Comparison of ENCODE assay signal across 17 cellular contexts in the genomic region with DNA sequence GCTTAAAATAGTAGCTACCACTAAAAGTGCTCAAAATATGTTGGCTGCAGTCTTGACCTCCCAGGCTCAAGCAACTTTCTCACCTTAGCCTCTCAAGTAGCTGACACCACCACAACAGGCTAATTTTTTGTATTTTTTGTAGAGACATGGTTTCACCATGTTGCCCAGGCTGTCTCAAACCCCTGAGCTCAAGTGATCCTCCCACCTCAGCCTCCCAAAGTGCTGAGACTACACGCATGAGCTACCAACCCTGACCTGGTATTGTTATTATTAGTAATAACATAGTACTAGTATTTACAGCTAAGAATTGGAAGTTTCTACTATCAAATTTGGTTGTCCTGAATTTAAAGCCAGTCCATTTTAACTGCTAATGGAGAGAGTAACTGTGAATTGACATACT. TPM values are rescaled to one million over a fixed set of nuclear protein-coding genes. Genes with fewer than 3 reads are reported as not detected.
A peak's percentile ranks its signal among the peaks of the same experiment; 100 is the strongest.
DNase-seq lines count a peak whose midpoint lies in the region; ATAC-seq and TF ChIP-seq lines count a peak whose summit lies in the region.
"Had no signal": no experiment of that assay in that cellular context is flagged by ENCODE, and none has a peak within 500 bp of the region (broad histone marks: within the 10 kb centered on the region; RNA-seq: fewer than 3 reads in every experiment).

No MANE protein-coding gene starts in this region.

- peaks cover 3% of the 10 kb centered on the region for H3K36me3 Mint-ChIP-seq in CD4-positive, alpha-beta T cell (ENCODE audit: low read depth)
- H3K36me3 Mint-ChIP-seq in activated T-cell treated with anti-CD3 and anti-CD28 coated beads, Interleukin-2, amount 50 U/mL, for 4 hours (ENCODE audit: insufficient read depth): peaks cover 3% of the 10 kb centered on the region

- no peak for ATAC-seq in CD4-positive, alpha-beta T cell (ENCODE audit: poor library complexity)
- ATAC-seq in GM18873 (IDR thresholded peaks at IDR 0.05; ENCODE audit: low FRiP score, unreplicated experiment) (peak; percentile 27), HG02798 (IDR thresholded peaks at IDR 0.05; ENCODE audit: poor library complexity, unreplicated experiment) (peak; percentile 46)
- ATAC-seq in activated T-cell treated with anti-CD3 and anti-CD28 coated beads, Interleukin-2, amount 50 U/mL, for 4 hours: no peak

- H3K4me1 Mint-ChIP-seq in CD4-positive, alpha-beta T cell (ENCODE audit: low read depth): peaks cover 78% of the 10 kb centered on the region
- H3K4me1 Mint-ChIP-seq in activated T-cell treated with anti-CD3 and anti-CD28 coated beads, Interleukin-2, amount 50 U/mL, for 4 hours (ENCODE audit: low read depth): peaks cover 53% of the 10 kb centered on the region

- no peak for TF ChIP-seq CTCF in CD4-positive, alpha-beta T cell (IDR thresholded peaks at IDR 0.05)
- TF ChIP-seq CTCF in HL-60 (IDR thresholded peaks at IDR 0.05; ENCODE audit: insufficient read depth, low read length): no peak

- H3K27me3 ChIP-seq in CD4-positive, alpha-beta T cell (ENCODE audit: control insufficient read depth, insufficient read depth, low read length): no peaks in the 10 kb centered on the region
- H3K27me3 ChIP-seq in HL-60 (ENCODE audit: insufficient read depth, poor library complexity, severe bottlenecking): no peaks in the 10 kb centered on the region

- H3K27me3 Mint-ChIP-seq in CD4-positive, alpha-beta T cell: no peaks in the 10 kb centered on the region
- no peaks in the 10 kb centered on the region for H3K27me3 Mint-ChIP-seq in activated T-cell treated with anti-CD3 and anti-CD28 coated beads, Interleukin-2, amount 50 U/mL, for 4 hours (ENCODE audit: low read depth)

- H3K27ac Mint-ChIP-seq in CD4-positive, alpha-beta T cell: peak overlapping the region; percentile 75

- H3K27ac ChIP-seq in CD4-positive, alpha-beta T cell (ENCODE audit: low read depth, low read length): no peak overlapping the region
- peak overlapping the region; percentile 63 for H3K27ac ChIP-seq in HL-60 (replicated peaks)
- H3K27ac ChIP-seq: VCaP had no signal

- no peak for DNase-seq in CD4-positive, alpha-beta T cell
- DNase-seq in HL-60 (ENCODE audit: low read depth in 1 of 2, low spot score in 1 of 2) (no peak), AG08396 (ENCODE audit: low spot score) (no peak), T-helper 2 cell (no peak), SW 1271 (lab: John Stamatoyannopoulos, UW) (no peak)
- no peak for DNase-seq in activated T-cell treated with anti-CD3 and anti-CD28 coated beads, Interleukin-2, amount 50 U/mL, for 4 hours
- DNase-seq: H7; IMR-90; NCI-H2171; stimulated activated CD4-positive, alpha-beta T cell treated with anti-CD3 and anti-CD28 coated beads, Interleukin-4, amount 100 ng/mL, for 4 hours had no signal

- POLR2A ChIA-PET in CD4-positive, alpha-beta T cell (lab: Charles Lee): interaction anchor here (0.7 to 0.9 kb wide), 2 partner anchors 13 to 32 kb away, joined by 3 read pairs; a partner anchor contains a TSS

- H3K9me3 Mint-ChIP-seq in CD4-positive, alpha-beta T cell: no peaks in the 10 kb centered on the region
- no peaks in the 10 kb centered on the region for H3K9me3 Mint-ChIP-seq in activated T-cell treated with anti-CD3 and anti-CD28 coated beads, Interleukin-2, amount 50 U/mL, for 4 hours

- no peak overlapping the region for H3K4me3 ChIP-seq in HL-60 (replicated peaks; ENCODE audit: insufficient read depth, low read length)

- intact Hi-C loops in CD4-positive, alpha-beta T cell (cut with DNase I, micrococcal nuclease): no loop called here

- H3K4me3 Mint-ChIP-seq in CD4-positive, alpha-beta T cell: no peak overlapping the region
- H3K4me3 Mint-ChIP-seq in activated T-cell treated with anti-CD3 and anti-CD28 coated beads, Interleukin-2, amount 50 U/mL, for 4 hours: no peak overlapping the region

- CTCF ChIA-PET in CD4-positive, alpha-beta T cell (lab: Charles Lee): interaction anchor here (1.6 kb wide), 1 partner anchor 48 kb away, joined by 3 read pairs; no protein-coding TSS in a partner anchor

- no peaks in the 10 kb centered on the region for H3K9me3 ChIP-seq in CD4-positive, alpha-beta T cell (ENCODE audit: control insufficient read depth, low read length)

RNA-seq across cellular contexts. Expression of a gene that starts 18.0 kb away (rescaled TPM):
- 1 to 10 TPM; 2.7 to 3.6 TPM for total RNA-seq in CD4-positive, alpha-beta T cell
- total RNA-seq in activated T-cell treated with anti-CD3 and anti-CD28 coated beads, Interleukin-2, amount 50 U/mL, for 4 hours: 1 to 10 TPM; 1.3 to 3.7 (median 2.7) TPM
- total RNA-seq: glomerular endothelial cell, H7, IMR-90, lung microvascular endothelial cell, RPMI7951, temporal lobe had no signal

RNA-seq across cellular contexts. Expression of a gene that starts 31.2 kb away (rescaled TPM):
- total RNA-seq in CD4-positive, alpha-beta T cell: 100 to 1,000 TPM; 115 to 116 TPM
- total RNA-seq in activated T-cell treated with anti-CD3 and anti-CD28 coated beads, Interleukin-2, amount 50 U/mL, for 4 hours: 10 to 100 TPM in 2 of 3 donors, 1 to 10 TPM in 1; 9.2 to 13.3 (median 10.2) TPM

Comparison
In these comparisons a context has a peak if more than half of its experiments do, and no peak if none do; other contexts are left out.
1. ATAC-seq: peak in GM18873 (single experiment) and HG02798 (single experiment); none in CD4-positive, alpha-beta T cell (single experiment) and activated T-cell treated with anti-CD3 and anti-CD28 coated beads, Interleukin-2, amount 50 U/mL, for 4 hours (0 of 2).
2. RNA of a gene that starts 31.2 kb away (total RNA-seq): 115 to 116 TPM in CD4-positive, alpha-beta T cell; 9.2 to 13.3 TPM in activated T-cell treated with anti-CD3 and anti-CD28 coated beads, Interleukin-2, amount 50 U/mL, for 4 hours; every median in the first group is over 4 times any median in the second.